ENCODE assay signal across 19 cellular contexts in the genomic region with DNA sequence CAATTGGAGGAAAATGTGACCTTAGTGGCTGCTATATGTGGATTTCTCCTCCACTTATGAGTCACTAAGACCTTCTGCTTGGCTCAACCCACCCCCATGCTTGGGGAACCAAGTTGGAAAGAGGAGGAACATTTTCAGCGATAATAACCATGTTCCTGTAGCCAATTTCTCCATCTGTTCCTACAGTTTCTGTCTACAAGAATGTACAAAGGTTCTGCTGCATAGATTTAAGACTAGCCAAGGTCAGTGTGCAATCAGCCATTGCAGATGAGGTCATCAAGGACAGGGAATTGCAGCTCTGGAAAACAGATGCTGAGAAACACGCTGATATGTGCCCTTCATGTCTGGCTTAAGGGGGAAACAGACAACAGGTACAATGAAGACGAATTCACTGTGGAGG. TPM values are rescaled to one million over a fixed set of nuclear protein-coding genes. Genes with fewer than 3 reads are reported as not detected.
DNase-seq lines count a peak whose midpoint lies in the region; ATAC-seq and TF ChIP-seq lines count a peak whose summit lies in the region.
"Had no signal": no experiment of that assay in that cellular context is flagged by ENCODE, and none has a peak within 500 bp of the region (broad histone marks: within the 10 kb centered on the region; RNA-seq: fewer than 3 reads in every experiment).

No MANE protein-coding gene starts in this region.

- TF ChIP-seq CTCF in right atrium auricular region (IDR thresholded peaks at IDR 0.05): no peak
- no peak for TF ChIP-seq CTCF in adrenal gland (IDR thresholded peaks at IDR 0.05)
- no peak for TF ChIP-seq CTCF in foreskin fibroblast (IDR thresholded peaks at IDR 0.05; ENCODE audit: low read depth, low read length)
- TF ChIP-seq CTCF in endothelial cell (IDR thresholded peaks at IDR 0.05; ENCODE audit: unreplicated experiment): no peak

- H3K27me3 ChIP-seq in right atrium auricular region (peaks cover 0 to 4% of the 10 kb centered on the region in 2 donors), adrenal gland (no peaks in the 10 kb centered on the region)
- H3K27me3 ChIP-seq: SJCRH30 had no signal

- H3K36me3 Mint-ChIP-seq in endothelial cell (ENCODE audit: low read depth, unreplicated experiment): no peaks in the 10 kb centered on the region
- H3K36me3 Mint-ChIP-seq: CD4-positive, alpha-beta memory T cell had no signal

- TF ChIP-seq POLR2A in adrenal gland (IDR thresholded peaks at IDR 0.05): no peak

- H3K27ac Mint-ChIP-seq in endothelial cell (ENCODE audit: unreplicated experiment): no peak overlapping the region
- H3K27ac Mint-ChIP-seq: CD4-positive, alpha-beta memory T cell had no signal

- H3K9me3 ChIP-seq in right atrium auricular region: no peaks in the 10 kb centered on the region
- no peaks in the 10 kb centered on the region for H3K9me3 ChIP-seq in adrenal gland (replicated peaks in 1 of 3)
- H3K9me3 ChIP-seq: SJCRH30, tibial artery had no signal

- H3K27ac ChIP-seq in right atrium auricular region: no peak overlapping the region
- peak overlapping the region in 4 of 5 donors; percentile 27 to 83 (median 48) for H3K27ac ChIP-seq in adrenal gland
- H3K27ac ChIP-seq: KMS-11, SJCRH30, tibial artery had no signal

- no peak overlapping the region for H3K4me3 Mint-ChIP-seq in endothelial cell (ENCODE audit: unreplicated experiment)
- H3K4me3 Mint-ChIP-seq: CD4-positive, alpha-beta memory T cell had no signal

- intact Hi-C loops in Right ventricle myocardium superior (cut with DNase I) (no loop called here), adrenal gland (cut with DNase I) (no loop called here)

- peaks cover 10% of the 10 kb centered on the region for H3K27me3 Mint-ChIP-seq in endothelial cell (ENCODE audit: unreplicated experiment)

- WGBS in adrenal gland, 4 donors: 34 to 44% (median 41%) methylated on average over 3 of the region's 3 CpGs

- peaks cover 3% of the 10 kb centered on the region for H3K4me1 Mint-ChIP-seq in endothelial cell (ENCODE audit: unreplicated experiment)

- H3K9me3 Mint-ChIP-seq in endothelial cell (ENCODE audit: unreplicated experiment): no peaks in the 10 kb centered on the region

- no peak overlapping the region for H3K4me3 ChIP-seq in right atrium auricular region
- no peak overlapping the region for H3K4me3 ChIP-seq in adrenal gland
- no peak overlapping the region for H3K4me3 ChIP-seq in foreskin fibroblast (ENCODE audit: low read depth in 1 of 2, low read length in 2 of 2)
- H3K4me3 ChIP-seq: SJCRH30, tibial artery had no signal

- H3K4me1 ChIP-seq in right atrium auricular region (no peaks in the 10 kb centered on the region), adrenal gland (replicated peaks in 1 of 2) (peaks cover 0 to 15% of the 10 kb centered on the region in 2 donors)
- H3K4me1 ChIP-seq: SJCRH30 had no signal

- peak; percentile 48 for ATAC-seq in Right ventricle myocardium superior (ENCODE audit: poor library complexity)
- no peak for ATAC-seq in HG03025 (IDR thresholded peaks at IDR 0.05; ENCODE audit: low FRiP score, unreplicated experiment)
- ATAC-seq: left colon had no signal

- DNase-seq in Right ventricle myocardium superior (no peak), right atrium auricular region (ENCODE audit: low spot score) (no peak), adrenal gland (peak; percentile 35 to 70 (median 53)), foreskin fibroblast (peak; percentile 61 to 79), superior temporal gyrus (ENCODE audit: extremely low spot score) (peak; percentile 52), endothelial cell (ENCODE audit: low spot score) (no peak)
- DNase-seq in activated CD4-positive, alpha-beta T cell treated with anti-CD3 and anti-CD28 coated beads for 48 hours: no peak
- DNase-seq: activated CD4-positive, CD25-positive, alpha-beta regulatory T cell; CD4-positive, alpha-beta memory T cell; effector memory CD4-positive, alpha-beta T cell; EL; HCEC 1CT; left colon; NCI-H1092; SJCRH30; tibial artery had no signal

- H3K36me3 ChIP-seq in right atrium auricular region (no peaks in the 10 kb centered on the region), adrenal gland (replicated peaks in 1 of 2) (no peaks in the 10 kb centered on the region)
- H3K36me3 ChIP-seq: SJCRH30, tibial artery had no signal

RNA-seq across cellular contexts. Expression of a gene that starts 5.6 kb away (rescaled TPM):
- total RNA-seq in Right ventricle myocardium superior (0.27 TPM), right atrium auricular region (under 1 TPM; 0.63 to 0.93 TPM), adrenal gland (100 to 1,000 TPM in 7 of 8 donors, 10 to 100 TPM in 1; 73.2 to 212 (median 155) TPM), endothelial cell (ENCODE audit: unreplicated experiment) (2.2 TPM)
- 100 to 1,000 TPM in 1 of 3 donors, 10 to 100 TPM in 2; 71.6 to 103 (median 78.9) TPM for polyA plus RNA-seq in adrenal gland
- total RNA-seq: T-helper 2 cell treated with Interferon-gamma antibody and Interleukin-4, amounts not matched to agents 100 ng/mL and 5 ng/mL, for 36 hours had no signal

Comparison
In these comparisons a context has a peak if more than half of its experiments do, and no peak if none do; other contexts are left out.
1. DNase-seq: peak in adrenal gland (7 of 7), foreskin fibroblast (2 of 2) and superior temporal gyrus (single experiment); none in Right ventricle myocardium superior (single experiment), right atrium auricular region (single experiment), endothelial cell (single experiment) and activated CD4-positive, alpha-beta T cell treated with anti-CD3 and anti-CD28 coated beads for 48 hours (single experiment).
2. H3K27ac ChIP-seq: peak in adrenal gland (4 of 5); none in right atrium auricular region (0 of 2).
3. RNA of a gene that starts 5.6 kb away (total RNA-seq): 73.2 to 212 TPM in adrenal gland; 2.2 TPM in endothelial cell (single experiment), 0.63 to 0.93 TPM in right atrium auricular region and 0.27 TPM in Right ventricle myocardium superior (single experiment); every median in the first group is over 10 times any median in the second.